ENCODE assay signal across 21 cellular contexts in genomic region chrX:53940180-53940579, GRCh38.
"Had no signal": no experiment of that assay in that cellular context is flagged by ENCODE, and none has a peak within 500 bp of the region (broad histone marks: within the 10 kb centered on the region; RNA-seq: fewer than 3 reads in every experiment).

No MANE protein-coding gene starts in this region.

- H3K27me3 ChIP-seq: SJSA1 had no signal

- H3K4me3 ChIP-seq: SJSA1, SK-N-MC had no signal

- H3K36me3 ChIP-seq: SJSA1 had no signal

- DNase-seq: KBM-7, MV-4-11, NCI-H1048, NCI-H1105 treated with DMSO at 0.1 percent for 48 hours, NCI-H1417 treated with DMSO at 0.1 percent for 48 hours, NCI-H146, NCI-H1694 treated with DMSO at 0.1 percent for 48 hours, NCI-H1930, NCI-H2081, NCI-H2107, NCI-H2227 treated with DMSO at 0.1 percent for 48 hours, NCI-H446, NCI-H510A, NCI-H524 treated with DMSO at 0.1 percent for 48 hours, NCI-H69, NCI-H774, Right ventricle myocardium superior, RPMI8226, SIG-M5 had no signal

- H3K9me3 ChIP-seq: SJSA1 had no signal

- H3K27ac ChIP-seq: SJSA1, SK-N-MC had no signal

- H3K4me1 ChIP-seq: SJSA1 had no signal
